In genomic region chr5:150129813-150130492, GRCh38 we compare ENCODE assay signal across 8 cellular contexts. TPM values are rescaled to one million over a fixed set of nuclear protein-coding genes. Genes with fewer than 3 reads are reported as not detected.
A peak's percentile ranks its signal among the peaks of the same experiment; 100 is the strongest.
DNase-seq lines count a peak whose midpoint lies in the region; ATAC-seq and TF ChIP-seq lines count a peak whose summit lies in the region.

No MANE protein-coding gene starts in this region.

- 26 to 37% (median 29%) methylated on average over 13 to 25 of the region's 25 CpGs for WGBS in heart left ventricle, 4 donors
- WGBS in psoas muscle, 3 donors: 21 to 34% (median 25%) methylated on average over 25 of the region's 25 CpGs

- H3K36me3 Mint-ChIP-seq in activated naive CD8-positive, alpha-beta T cell treated with anti-CD3 and anti-CD28 coated beads, Interleukin-2, amount 10 ng/mL, durations not matched to agents 7 days and 5 days: peaks cover 24% of the 10 kb centered on the region

- H3K4me3 ChIP-seq in heart left ventricle (peak overlapping the region in 7 of 12 donors; percentile 3 to 43 (median 6)), psoas muscle (peak overlapping the region; percentile 39)

- H3K4me1 Mint-ChIP-seq in activated naive CD8-positive, alpha-beta T cell treated with anti-CD3 and anti-CD28 coated beads, Interleukin-2, amount 10 ng/mL, durations not matched to agents 7 days and 5 days: peaks cover 16% of the 10 kb centered on the region

- no peak for TF ChIP-seq POLR2A in heart left ventricle (IDR thresholded peaks at IDR 0.05)

- H3K36me3 ChIP-seq in heart left ventricle (peaks cover 0 to 90% (median 19%) of the 10 kb centered on the region in 9 donors), psoas muscle (ENCODE audit: insufficient read depth in 1 of 2, low read depth in 1 of 2) (peaks cover 0 to 9% of the 10 kb centered on the region in 2 donors)

- H3K27me3 Mint-ChIP-seq in activated naive CD8-positive, alpha-beta T cell treated with anti-CD3 and anti-CD28 coated beads, Interleukin-2, amount 10 ng/mL, durations not matched to agents 7 days and 5 days: no peaks in the 10 kb centered on the region

- H3K9me3 Mint-ChIP-seq in activated naive CD8-positive, alpha-beta T cell treated with anti-CD3 and anti-CD28 coated beads, Interleukin-2, amount 10 ng/mL, durations not matched to agents 7 days and 5 days: no peaks in the 10 kb centered on the region

- TF ChIP-seq CTCF in heart left ventricle (IDR thresholded peaks at IDR 0.05) (peak; percentile 86 to 97 (median 92)), psoas muscle (IDR thresholded peaks at IDR 0.05) (peak; percentile 91)

- H3K9me3 ChIP-seq in heart left ventricle: no peaks in the 10 kb centered on the region
- H3K9me3 ChIP-seq in psoas muscle: no peaks in the 10 kb centered on the region

- ATAC-seq in HG02973 (IDR thresholded peaks at IDR 0.05; ENCODE audit: unreplicated experiment) (peak; percentile 61), heart left ventricle (peak; percentile 47 to 83 (median 75)), psoas muscle (peak; percentile 85 to 92 (median 89))
- peak; percentile 61 for ATAC-seq in activated naive CD8-positive, alpha-beta T cell treated with anti-CD3 and anti-CD28 coated beads, Interleukin-2, amount 10 ng/mL, durations not matched to agents 7 days and 5 days (ENCODE audit: low read depth)

- POLR2A ChIA-PET in activated naive CD8-positive, alpha-beta T cell treated with anti-CD3 and anti-CD28 coated beads, Interleukin-2, amount 10 ng/mL, durations not matched to agents 7 days and 5 days (lab: Charles Lee): no interaction called here

- no peak overlapping the region for H3K27ac Mint-ChIP-seq in activated naive CD8-positive, alpha-beta T cell treated with anti-CD3 and anti-CD28 coated beads, Interleukin-2, amount 10 ng/mL, durations not matched to agents 7 days and 5 days

- intact Hi-C loops in heart left ventricle (cut with DNase I): loop anchor here in 9 of 10 donors (1.0 to 10.0 kb wide), 6 partner anchors 31 to 306 kb away; partner anchors contain the start of gene TCOF1 (in 2 of the 9)
- intact Hi-C loops in psoas muscle (cut with DNase I): loop anchor here in 1 of 2 donors (2.0 kb wide), 1 partner anchor 307 kb away; no protein-coding TSS in a partner anchor

- H3K4me3 Mint-ChIP-seq in activated naive CD8-positive, alpha-beta T cell treated with anti-CD3 and anti-CD28 coated beads, Interleukin-2, amount 10 ng/mL, durations not matched to agents 7 days and 5 days: no peak overlapping the region

- H3K27me3 ChIP-seq in heart left ventricle: no peaks in the 10 kb centered on the region
- H3K27me3 ChIP-seq in psoas muscle (ENCODE audit: insufficient read depth in 3 of 3, low read length in 2 of 3): no peaks in the 10 kb centered on the region

- DNase-seq in NCI-H1436 (lab: John Stamatoyannopoulos, UW): peak; percentile 28
- DNase-seq in NCI-H1436 treated with DMSO at 0.1 percent for 48 hours (lab: John Stamatoyannopoulos, UW): no peak
- DNase-seq in RPMI8226: peak; percentile 63
- DNase-seq in activated naive CD8-positive, alpha-beta T cell treated with anti-CD3 and anti-CD28 coated beads, Interleukin-2, amount 10 ng/mL, durations not matched to agents 7 days and 5 days: peak; percentile 71
- peak; percentile 73 to 85 (median 79) for DNase-seq in heart left ventricle
- DNase-seq in psoas muscle: peak; percentile 76 to 86
- DNase-seq in NCI-H1048 (lab: John Stamatoyannopoulos, UW): no peak

- H3K27ac ChIP-seq in heart left ventricle (peak overlapping the region in 7 of 12 donors; percentile 3 to 34 (median 20)), psoas muscle (no peak overlapping the region)

- peaks cover 0 to 48% (median 19%) of the 10 kb centered on the region in 12 donors for H3K4me1 ChIP-seq in heart left ventricle
- H3K4me1 ChIP-seq in psoas muscle: no peaks in the 10 kb centered on the region

RNA-seq across cellular contexts. Expression of gene PDGFRB, which starts 25.7 kb away (rescaled TPM):
- total RNA-seq in activated naive CD8-positive, alpha-beta T cell treated with anti-CD3 and anti-CD28 coated beads, Interleukin-2, amount 10 ng/mL, durations not matched to agents 7 days and 5 days: 10 to 100 TPM; 33.4 to 41.5 TPM
- total RNA-seq in heart left ventricle: 100 to 1,000 TPM in 3 of 9 donors, 10 to 100 TPM in 6; 28.3 to 112 (median 45.6) TPM
- polyA plus RNA-seq in heart left ventricle: 10 to 100 TPM; 27.6 to 53.1 TPM
- 10 to 100 TPM; 34.0 to 56.0 (median 39.1) TPM for total RNA-seq in psoas muscle
- polyA plus RNA-seq in psoas muscle: 10 to 100 TPM; 14.6 to 19.9 (median 19.2) TPM

RNA-seq across cellular contexts. Expression of gene CDX1, which starts 36.6 kb away (rescaled TPM):
- not detected for total RNA-seq in activated naive CD8-positive, alpha-beta T cell treated with anti-CD3 and anti-CD28 coated beads, Interleukin-2, amount 10 ng/mL, durations not matched to agents 7 days and 5 days
- total RNA-seq in heart left ventricle: under 1 TPM in 2 of 9 donors, not detected in 7; 0.29 TPM
- polyA plus RNA-seq in heart left ventricle: under 1 TPM in 1 of 2 donors, not detected in 1; 0.17 TPM
- total RNA-seq in psoas muscle: not detected
- under 1 TPM in 2 of 3 donors, not detected in 1; 0.06 to 0.08 TPM for polyA plus RNA-seq in psoas muscle

RNA-seq across cellular contexts. Expression of gene CSF1R, which starts 43.6 kb away (rescaled TPM):
- 1 to 10 TPM; 3.4 to 3.6 TPM for total RNA-seq in activated naive CD8-positive, alpha-beta T cell treated with anti-CD3 and anti-CD28 coated beads, Interleukin-2, amount 10 ng/mL, durations not matched to agents 7 days and 5 days
- total RNA-seq in heart left ventricle (100 to 1,000 TPM in 1 of 9 donors, 10 to 100 TPM in 6, 1 to 10 TPM in 2; 5.8 to 143 (median 12.0) TPM), psoas muscle (10 to 100 TPM in 2 of 4 donors, 1 to 10 TPM in 2; 4.2 to 20.0 (median 10.7) TPM)
- polyA plus RNA-seq in heart left ventricle (1 to 10 TPM; 5.0 to 5.6 TPM), psoas muscle (1 to 10 TPM; 1.2 to 1.6 (median 1.3) TPM)

RNA-seq across cellular contexts. Expression of gene SLC6A7, which starts 59.9 kb away (rescaled TPM):
- total RNA-seq in activated naive CD8-positive, alpha-beta T cell treated with anti-CD3 and anti-CD28 coated beads, Interleukin-2, amount 10 ng/mL, durations not matched to agents 7 days and 5 days: not detected
- not detected for total RNA-seq in heart left ventricle
- not detected for polyA plus RNA-seq in heart left ventricle
- not detected for total RNA-seq in psoas muscle
- polyA plus RNA-seq in psoas muscle: not detected

Comparison
In these comparisons a context has a peak if more than half of its experiments do, and no peak if none do; other contexts are left out.
1. DNase-seq: peak in NCI-H1436 (single experiment), RPMI8226 (single experiment), activated naive CD8-positive, alpha-beta T cell treated with anti-CD3 and anti-CD28 coated beads, Interleukin-2, amount 10 ng/mL, durations not matched to agents 7 days and 5 days (single experiment), heart left ventricle (5 of 5) and psoas muscle (2 of 2); none in NCI-H1436 treated with DMSO at 0.1 percent for 48 hours (single experiment) and NCI-H1048 (single experiment).
2. Peak in every context shown above with its lines, with median percentiles within 50 percentile points of each other: ATAC-seq.